Comparison of ENCODE assay signal across 11 cellular contexts in the genomic region with DNA sequence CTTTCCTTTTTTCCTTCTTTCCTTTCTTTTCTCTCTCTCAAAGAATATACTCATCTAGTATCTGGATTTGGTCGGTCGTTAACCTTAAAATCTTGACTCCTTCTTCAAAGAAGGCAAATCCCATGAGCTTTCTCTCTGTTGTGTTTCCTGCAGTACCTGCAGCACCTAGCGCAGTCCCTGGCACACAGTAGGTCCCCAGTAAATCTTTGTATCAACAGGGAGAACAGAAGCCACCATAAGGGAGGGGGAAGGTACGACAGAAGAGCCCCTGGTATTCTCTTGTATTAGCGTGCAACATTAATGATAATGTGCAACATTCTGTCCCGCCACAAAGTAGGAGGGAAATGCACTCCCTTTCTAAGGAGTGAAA.
DNase-seq lines count a peak whose midpoint lies in the region; ATAC-seq and TF ChIP-seq lines count a peak whose summit lies in the region.
"Had no signal": no experiment of that assay in that cellular context is flagged by ENCODE, and none has a peak within 500 bp of the region (broad histone marks: within the 10 kb centered on the region; RNA-seq: fewer than 3 reads in every experiment).

No MANE protein-coding gene starts in this region.

- 37 to 47% (median 39%) methylated on average over 6 of the region's 6 CpGs for WGBS in ovary, 3 donors

- peaks cover 14% of the 10 kb centered on the region for H3K4me1 ChIP-seq in ACC112 (ENCODE audit: control insufficient read depth, insufficient read depth, low read length, unreplicated experiment)
- peaks cover 4% of the 10 kb centered on the region for H3K4me1 ChIP-seq in ovary (ENCODE audit: insufficient read depth)

- no peak overlapping the region for H3K27ac ChIP-seq in ACC112 (ENCODE audit: low read depth, low read length)
- H3K27ac ChIP-seq in ovary = peak overlapping the region; percentile 72 to 78

- H3K4me3 ChIP-seq in ACC112 (ENCODE audit: low read depth, low read length) = peak overlapping the region; percentile 86
- peak overlapping the region; percentile 75 for H3K4me3 ChIP-seq in LNCaP clone FGC (ENCODE audit: low read depth, low read length)
- H3K4me3 ChIP-seq in fibroblast of the aortic adventitia (ENCODE audit: low read depth, low read length) = peak overlapping the region; percentile 65
- peak overlapping the region; percentile 55 for H3K4me3 ChIP-seq in ovary

- H3K36me3 ChIP-seq in ACC112 (ENCODE audit: insufficient read depth, low read length) = no peaks in the 10 kb centered on the region
- H3K36me3 ChIP-seq in ovary = no peaks in the 10 kb centered on the region

- ATAC-seq in HG03520 (IDR thresholded peaks at IDR 0.05; ENCODE audit: unreplicated experiment) = no peak

- H3K9me3 ChIP-seq in ovary = no peaks in the 10 kb centered on the region

- intact Hi-C loops in ovary (cut with DNase I) = no loop called here

- H3K27me3 ChIP-seq in ACC112 (ENCODE audit: insufficient read depth, low read length) (no peaks in the 10 kb centered on the region), ovary (no peaks in the 10 kb centered on the region)

- TF ChIP-seq CTCF in LNCaP clone FGC (IDR thresholded peaks at IDR 0.05; ENCODE audit: control insufficient read depth, extremely low read depth, insufficient read depth) (no peak), fibroblast of the aortic adventitia (IDR thresholded peaks at IDR 0.05; ENCODE audit: insufficient read depth, low read length) (no peak), ovary (IDR thresholded peaks at IDR 0.05) (no peak)

- H2AFZ ChIP-seq in ACC112 (ENCODE audit: low read length, unreplicated experiment) = peak overlapping the region; percentile 22

- H3K79me2 ChIP-seq in ACC112 (ENCODE audit: control insufficient read depth, insufficient read depth, low read length, unreplicated experiment) = no peaks in the 10 kb centered on the region

- no peak for TF ChIP-seq EP300 in ovary (IDR thresholded peaks at IDR 0.05)

- no peak for TF ChIP-seq POLR2A in ovary (IDR thresholded peaks at IDR 0.05)

- DNase-seq in LNCaP clone FGC (ENCODE audit: low read depth) (no peak), fibroblast of the aortic adventitia (ENCODE audit: low read depth) (no peak), ovary (no peak), mucosa of gallbladder (ENCODE audit: low spot score) (no peak), DMS153 (lab: John Stamatoyannopoulos, UW) (no peak)
- no peak for DNase-seq in activated CD4-positive, alpha-beta T cell treated with anti-CD3 and anti-CD28 coated beads, Interleukin-2, amount 50 U/mL, for 1 hour
- DNase-seq: AML-193, cerebellar nuclear complex, NCI-H1694 treated with DMSO at 0.1 percent for 48 hours had no signal
